In genomic region chr19:1109032-1109541, GRCh38 we compare ENCODE assay signal across 1 cellular context.
TF ChIP-seq lines count a peak whose summit lies in the region.

No MANE protein-coding gene starts in this region.

TF ChIP-seq in K562, 482 proteins besides CTCF, POLR2A, EP300 and RAD21:
- peak; percentile 57; the same call in 1 of the 2 replicates for TF ChIP-seq RBFOX2 (IDR thresholded peaks at IDR 0.05; ENCODE audit: low read depth, low read length)
- no peak for TF ChIP-seq BRF1 (IDR thresholded peaks at IDR 0.05; ENCODE audit: borderline replicate concordance, extremely low read depth, insufficient read length)
- no peak for TF ChIP-seq GTF2E2 (tag; IDR thresholded peaks at IDR 0.05)
- peak; percentile 27; the same call in 1 of the 2 replicates for TF ChIP-seq ATF3 (IDR thresholded peaks at IDR 0.05)
- TF ChIP-seq ATF3 (CRISPR knock-in tag; conservative IDR thresholded peaks at IDR 0.05) = no peak
- TF ChIP-seq SUPT5H (IDR thresholded peaks at IDR 0.05) = 0 out of 2 replicates have a peak, but pooled peaks have one; percentile 37
- TF ChIP-seq PML (IDR thresholded peaks at IDR 0.05; ENCODE audit: low read length) = no peak
- TF ChIP-seq ZBTB33 (CRISPR knock-in tag; IDR thresholded peaks at IDR 0.05) = peak; percentile 96
- peak; percentile 17; the same call in 1 of the 2 replicates for TF ChIP-seq HNRNPL (IDR thresholded peaks at IDR 0.05; ENCODE audit: low read depth, low read length)
- peak; percentile 73 for TF ChIP-seq POLR2G (IDR thresholded peaks at IDR 0.05; ENCODE audit: low read depth, low read length)
- no peak for TF ChIP-seq ZC3H8 (IDR thresholded peaks at IDR 0.05)
- peak; percentile 49; the same call in 1 of the 2 replicates for TF ChIP-seq TFAP4 (CRISPR knock-in tag; IDR thresholded peaks at IDR 0.05; ENCODE audit: borderline replicate concordance)
- no peak for TF ChIP-seq MYC (IDR thresholded peaks at IDR 0.05; ENCODE audit: low read depth, low read length)
- TF ChIP-seq MYC (CRISPR knock-in tag; IDR thresholded peaks at IDR 0.05; ENCODE audit: borderline replicate concordance, low read depth) = no peak
- no peak for TF ChIP-seq RBM39 (optimal IDR thresholded peaks at IDR 0.05; ENCODE audit: low read depth, low read length)
- TF ChIP-seq ZNF24 (IDR thresholded peaks at IDR 0.05) = no peak
- peak; percentile 22 for TF ChIP-seq CCNT2 (IDR thresholded peaks at IDR 0.05; ENCODE audit: borderline replicate concordance, extremely low read depth, insufficient read length, low read depth, low read length)
- TF ChIP-seq MLLT1 (IDR thresholded peaks at IDR 0.05) = no peak
- TF ChIP-seq FIP1L1 (IDR thresholded peaks at IDR 0.05; ENCODE audit: low read depth, low read length, poor library complexity, severe bottlenecking) = peak; percentile 44
- TF ChIP-seq CLOCK (CRISPR knock-in tag; IDR thresholded peaks at IDR 0.05; ENCODE audit: borderline replicate concordance) = no peak
- TF ChIP-seq RBM22 (IDR thresholded peaks at IDR 0.05; ENCODE audit: low read depth, low read length, poor library complexity, severe bottlenecking) = peak; percentile 42
